Comparison of ENCODE assay signal across 9 cellular contexts in the genomic region with DNA sequence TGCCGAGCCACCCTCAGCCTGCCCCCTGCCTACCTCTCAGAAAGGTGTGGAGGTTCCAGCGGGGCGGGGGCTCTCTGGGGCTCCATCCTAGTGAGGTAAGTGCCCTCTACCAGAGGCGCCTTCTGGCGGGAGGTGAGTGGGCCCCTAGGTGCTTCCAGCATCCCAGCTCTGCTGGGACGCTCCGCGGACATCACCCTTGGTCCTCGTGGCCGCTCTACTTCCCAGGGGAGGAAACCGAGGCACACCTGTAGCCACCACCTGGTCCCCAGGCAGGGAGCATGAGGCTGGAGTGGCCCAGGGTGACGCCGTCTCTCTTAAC. TPM values are rescaled to one million over a fixed set of nuclear protein-coding genes. Genes with fewer than 3 reads are reported as not detected.
A peak's percentile ranks its signal among the peaks of the same experiment; 100 is the strongest.
DNase-seq lines count a peak whose midpoint lies in the region; ATAC-seq and TF ChIP-seq lines count a peak whose summit lies in the region.
"Had no signal": no experiment of that assay in that cellular context is flagged by ENCODE, and none has a peak within 500 bp of the region (broad histone marks: within the 10 kb centered on the region; RNA-seq: fewer than 3 reads in every experiment).

No MANE protein-coding gene starts in this region.

- no peaks in the 10 kb centered on the region for H3K9me3 Mint-ChIP-seq in naive thymus-derived CD4-positive, alpha-beta T cell

- H3K4me3 ChIP-seq in AG04449 (ENCODE audit: low read depth, low read length) = peak overlapping the region; percentile 84
- H3K4me3 ChIP-seq in HUES6 (ENCODE audit: low read depth, low read length) = peak overlapping the region; percentile 79
- H3K4me3 ChIP-seq in naive thymus-derived CD4-positive, alpha-beta T cell (ENCODE audit: low read length) = no peak overlapping the region

- no peaks in the 10 kb centered on the region for H3K36me3 ChIP-seq in HUES6 (ENCODE audit: control insufficient read depth, insufficient read depth, low read length)
- H3K36me3 ChIP-seq in naive thymus-derived CD4-positive, alpha-beta T cell (ENCODE audit: control insufficient read depth in 2 of 3, insufficient read depth in 3 of 3, low read length in 3 of 3) = no peaks in the 10 kb centered on the region

- no peaks in the 10 kb centered on the region for H3K36me3 Mint-ChIP-seq in naive thymus-derived CD4-positive, alpha-beta T cell

- H3K4me3 Mint-ChIP-seq in naive thymus-derived CD4-positive, alpha-beta T cell = peak overlapping the region; percentile 36 to 83 (median 70)

- no peaks in the 10 kb centered on the region for H3K9me3 ChIP-seq in HUES6 (ENCODE audit: control insufficient read depth, insufficient read depth, low read depth, low read length)
- H3K9me3 ChIP-seq in naive thymus-derived CD4-positive, alpha-beta T cell (ENCODE audit: control insufficient read depth in 2 of 3, low read length in 3 of 3) = no peaks in the 10 kb centered on the region
- H3K9me3 ChIP-seq: mucosa of descending colon had no signal

- peaks cover 4 to 29% (median 14%) of the 10 kb centered on the region in 7 donors for H3K4me1 Mint-ChIP-seq in naive thymus-derived CD4-positive, alpha-beta T cell

- H3K27me3 Mint-ChIP-seq in naive thymus-derived CD4-positive, alpha-beta T cell = no peaks in the 10 kb centered on the region

- DNase-seq in AG04449 (ENCODE audit: low read depth, low spot score) (no peak), caudate nucleus (lab: John Stamatoyannopoulos, UW) (no peak), nucleus accumbens (lab: John Stamatoyannopoulos, UW) (no peak), NCI-H510A treated with DMSO at 0.1 percent for 48 hours (lab: John Stamatoyannopoulos, UW) (no peak)
- no peak for DNase-seq in naive thymus-derived CD4-positive, alpha-beta T cell
- DNase-seq in stimulated activated CD4-positive, alpha-beta T cell treated with anti-CD3 and anti-CD28 coated beads, Interleukin-2, amount 100 ng/mL, for 24 hours = no peak

- TF ChIP-seq CTCF in AG04449 (IDR thresholded peaks at IDR 0.05; ENCODE audit: insufficient read depth, low read length, missing control alignments) = no peak

- peaks cover 10% of the 10 kb centered on the region; the same call in 1 of the 2 replicates for H3K27me3 ChIP-seq in HUES6 (ENCODE audit: control insufficient read depth, insufficient read depth, low read length)
- no peaks in the 10 kb centered on the region for H3K27me3 ChIP-seq in naive thymus-derived CD4-positive, alpha-beta T cell (ENCODE audit: control insufficient read depth in 2 of 2, insufficient read depth in 2 of 2, low read length in 2 of 2)

- H3K27ac ChIP-seq in HUES6 (ENCODE audit: low read depth, low read length) (no peak overlapping the region), caudate nucleus (ENCODE audit: low read depth, low read length) (peak overlapping the region; percentile 73)
- H3K27ac ChIP-seq in naive thymus-derived CD4-positive, alpha-beta T cell (ENCODE audit: low read depth, low read length) = no peak overlapping the region

- POLR2A ChIA-PET in AG04449 (lab: Yijun Ruan, JAX) = no interaction called here
- POLR2A ChIA-PET in naive thymus-derived CD4-positive, alpha-beta T cell (lab: Charles Lee) = interaction anchor here (1.5 to 2.0 kb wide), 2 partner anchors 37 to 52 kb away, joined by 5 to 6 read pairs; partner anchors contain the start of gene STUB1

- peaks cover 26% of the 10 kb centered on the region for H3K4me1 ChIP-seq in HUES6 (ENCODE audit: control insufficient read depth, insufficient read depth, low read length)
- H3K4me1 ChIP-seq in naive thymus-derived CD4-positive, alpha-beta T cell (ENCODE audit: control insufficient read depth in 2 of 2, insufficient read depth in 2 of 2, low read length in 2 of 2) = peaks cover 1 to 9% of the 10 kb centered on the region in 2 donors

- no peak overlapping the region for H3K9ac ChIP-seq in HUES6 (ENCODE audit: low read length)

- peak overlapping the region in 2 of 9 donors; percentile 14 to 55 for H3K27ac Mint-ChIP-seq in naive thymus-derived CD4-positive, alpha-beta T cell

- no peak for ATAC-seq in naive thymus-derived CD4-positive, alpha-beta T cell
- ATAC-seq in GM19455 (IDR thresholded peaks at IDR 0.05; ENCODE audit: unreplicated experiment) = no peak

- intact Hi-C loops in naive thymus-derived CD4-positive, alpha-beta T cell (cut with micrococcal nuclease) = no loop called here

- CTCF ChIA-PET in AG04449 (lab: Yijun Ruan, JAX) = interaction anchor here (0.8 to 1.4 kb wide), 2 partner anchors 9 to 15 kb away, joined by 3 to 4 read pairs; no protein-coding TSS in a partner anchor
- CTCF ChIA-PET in naive thymus-derived CD4-positive, alpha-beta T cell (lab: Charles Lee) = no interaction called here

RNA-seq across cellular contexts. Expression of gene MCRIP2, which starts 1.4 kb away (rescaled TPM):
- 10 to 100 TPM; 21.4 to 33.6 (median 28.8) TPM for total RNA-seq in naive thymus-derived CD4-positive, alpha-beta T cell
- polyA plus RNA-seq in naive thymus-derived CD4-positive, alpha-beta T cell = 10 to 100 TPM; 26.8 to 35.8 TPM

RNA-seq across cellular contexts. Expression of gene WDR90, which starts 6.2 kb away (rescaled TPM):
- 10 to 100 TPM; 11.7 to 70.6 (median 13.9) TPM for total RNA-seq in naive thymus-derived CD4-positive, alpha-beta T cell
- under 1 TPM; 0.56 to 0.63 TPM for polyA plus RNA-seq in naive thymus-derived CD4-positive, alpha-beta T cell

RNA-seq across cellular contexts. Expression of gene METTL26, which starts 6.9 kb away (rescaled TPM):
- total RNA-seq in naive thymus-derived CD4-positive, alpha-beta T cell = 10 to 100 TPM; 41.7 to 97.5 (median 64.0) TPM
- polyA plus RNA-seq in naive thymus-derived CD4-positive, alpha-beta T cell = 10 to 100 TPM; 95.8 to 96.9 TPM

RNA-seq across cellular contexts. Expression of gene WFIKKN1, which starts 12.2 kb away (rescaled TPM):
- under 1 TPM; 0.34 to 0.81 (median 0.56) TPM for total RNA-seq in naive thymus-derived CD4-positive, alpha-beta T cell
- polyA plus RNA-seq in naive thymus-derived CD4-positive, alpha-beta T cell = not detected

RNA-seq across cellular contexts. Expression of gene RHOT2, which starts 24.9 kb away (rescaled TPM):
- total RNA-seq in naive thymus-derived CD4-positive, alpha-beta T cell = 100 to 1,000 TPM; 145 to 232 (median 186) TPM
- 10 to 100 TPM; 32.7 to 56.7 TPM for polyA plus RNA-seq in naive thymus-derived CD4-positive, alpha-beta T cell
